9 cellular contexts compared by ENCODE assay signal in genomic region chr1:234730110-234730509, GRCh38.
DNase-seq lines count a peak whose midpoint lies in the region; ATAC-seq, FAIRE-seq and TF ChIP-seq lines count a peak whose summit lies in the region.
"Had no signal": no experiment of that assay in that cellular context is flagged by ENCODE, and none has a peak within 500 bp of the region (broad histone marks: within the 10 kb centered on the region; RNA-seq: fewer than 3 reads in every experiment).

No MANE protein-coding gene starts in this region.

- intact Hi-C loops in activated naive CD4-positive, alpha-beta T cell treated with anti-CD3 and anti-CD28 coated beads for 36 hours (cut with micrococcal nuclease): loop anchor here (2.0 to 10.0 kb wide), 3 partner anchors 29 to 325 kb away; no protein-coding TSS in a partner anchor
- intact Hi-C loops in posterior vena cava (cut with DNase I): no loop called here

- H3K4me1 ChIP-seq in OCI-LY1 (ENCODE audit: insufficient read depth, low read length, severe bottlenecking): peaks cover 52% of the 10 kb centered on the region
- H3K4me1 ChIP-seq in astrocyte (ENCODE audit: insufficient read depth, low read length): peaks cover 56% of the 10 kb centered on the region

- H3K27me3 Mint-ChIP-seq in activated naive CD4-positive, alpha-beta T cell treated with anti-CD3 and anti-CD28 coated beads for 36 hours (ENCODE audit: low read depth): no peaks in the 10 kb centered on the region
- no peaks in the 10 kb centered on the region for H3K27me3 Mint-ChIP-seq in astrocyte (ENCODE audit: low read depth, unreplicated experiment)

- ATAC-seq in stimulated activated effector memory CD8-positive, alpha-beta T cell treated with anti-CD3 and anti-CD28 coated beads, Interleukin-12 subunit alpha, Interleukin-12 subunit beta, amount 100 ng/mL, for 72 hours: no peak

- no peaks in the 10 kb centered on the region for H3K9me3 ChIP-seq in OCI-LY1 (ENCODE audit: low read length)
- no peaks in the 10 kb centered on the region for H3K9me3 ChIP-seq in astrocyte (ENCODE audit: insufficient read depth, low read depth, low read length)

- H3K36me3 Mint-ChIP-seq in activated naive CD4-positive, alpha-beta T cell treated with anti-CD3 and anti-CD28 coated beads for 36 hours (ENCODE audit: low read depth): no peaks in the 10 kb centered on the region
- H3K36me3 Mint-ChIP-seq in astrocyte (ENCODE audit: low read depth, unreplicated experiment): no peaks in the 10 kb centered on the region
- peaks cover 10% of the 10 kb centered on the region for H3K36me3 Mint-ChIP-seq in stimulated activated effector memory CD8-positive, alpha-beta T cell treated with anti-CD3 and anti-CD28 coated beads, Interleukin-12 subunit alpha, Interleukin-12 subunit beta, amount 100 ng/mL, for 72 hours

- peak overlapping the region; percentile 52 for H3K27ac Mint-ChIP-seq in activated naive CD4-positive, alpha-beta T cell treated with anti-CD3 and anti-CD28 coated beads for 36 hours
- H3K27ac Mint-ChIP-seq in astrocyte (ENCODE audit: unreplicated experiment): no peak overlapping the region
- H3K27ac Mint-ChIP-seq in stimulated activated effector memory CD8-positive, alpha-beta T cell treated with anti-CD3 and anti-CD28 coated beads, Interleukin-12 subunit alpha, Interleukin-12 subunit beta, amount 100 ng/mL, for 72 hours: peak overlapping the region; percentile 95

- no peaks in the 10 kb centered on the region for H3K9me2 ChIP-seq in OCI-LY1 (ENCODE audit: low read depth, low read length)

- H3K79me2 ChIP-seq in OCI-LY1 (ENCODE audit: insufficient read depth, low read length) (no peaks in the 10 kb centered on the region), astrocyte (ENCODE audit: insufficient read depth, low read length) (no peaks in the 10 kb centered on the region)

- H3K36me3 ChIP-seq in OCI-LY1 (ENCODE audit: insufficient read depth, low read length): no peaks in the 10 kb centered on the region
- no peaks in the 10 kb centered on the region for H3K36me3 ChIP-seq in astrocyte (ENCODE audit: insufficient read depth, low read length)

- no peaks in the 10 kb centered on the region for H3K27me3 ChIP-seq in OCI-LY1 (ENCODE audit: insufficient read depth, low read length)
- H3K27me3 ChIP-seq in astrocyte (ENCODE audit: insufficient read depth, low read length): no peaks in the 10 kb centered on the region

- H3K27ac ChIP-seq in OCI-LY1 (ENCODE audit: low read depth, low read length, poor library complexity, severe bottlenecking) (peak overlapping the region; percentile 84), astrocyte (ENCODE audit: low read depth, low read length) (peak overlapping the region; percentile 91)

- peaks cover 6% of the 10 kb centered on the region; the same call in 1 of the 2 replicates for H3F3A ChIP-seq in OCI-LY1 (ENCODE audit: insufficient read depth, low read length)

- H3K4me2 ChIP-seq in OCI-LY1 (ENCODE audit: low read length): peak overlapping the region; percentile 20; the same call in 1 of the 2 replicates
- peak overlapping the region; percentile 2 for H3K4me2 ChIP-seq in astrocyte (ENCODE audit: low read length)

- no peak overlapping the region for H2AFZ ChIP-seq in OCI-LY1 (ENCODE audit: low read length)
- H2AFZ ChIP-seq in astrocyte (ENCODE audit: low read depth, low read length): no peak overlapping the region

- no peak for DNase-seq in activated naive CD4-positive, alpha-beta T cell treated with anti-CD3 and anti-CD28 coated beads for 36 hours
- DNase-seq in activated naive CD4-positive, alpha-beta T cell (lab: John Stamatoyannopoulos, UW): no peak
- DNase-seq in astrocyte (ENCODE audit: low read depth) (no peak), posterior vena cava (ENCODE audit: low spot score) (no peak), GOT3 (lab: John Stamatoyannopoulos, UW) (no peak), globus pallidus (ENCODE audit: low spot score) (no peak)
- DNase-seq in stimulated activated effector memory CD8-positive, alpha-beta T cell treated with anti-CD3 and anti-CD28 coated beads, Interleukin-12 subunit alpha, Interleukin-12 subunit beta, amount 100 ng/mL, for 72 hours (ENCODE audit: low spot score in 2 of 2): no peak
- DNase-seq: NCI-H1436 had no signal

- no peak for FAIRE-seq in astrocyte (lab: Jason Lieb, UNC)

- H3K4me3 ChIP-seq in OCI-LY1 (ENCODE audit: low read depth, low read length, poor library complexity, severe bottlenecking) (no peak overlapping the region), astrocyte (ENCODE audit: insufficient read depth, low read depth, low read length) (no peak overlapping the region)

- TF ChIP-seq CTCF in OCI-LY1 (IDR thresholded peaks at IDR 0.05; ENCODE audit: low read length) (no peak), astrocyte (IDR thresholded peaks at IDR 0.05; ENCODE audit: insufficient read depth, low read depth, low read length) (no peak)

- H3K4me1 Mint-ChIP-seq in activated naive CD4-positive, alpha-beta T cell treated with anti-CD3 and anti-CD28 coated beads for 36 hours (ENCODE audit: low read depth): peaks cover 59% of the 10 kb centered on the region
- peaks cover 64% of the 10 kb centered on the region for H3K4me1 Mint-ChIP-seq in astrocyte (ENCODE audit: low read depth, unreplicated experiment)
- H3K4me1 Mint-ChIP-seq in stimulated activated effector memory CD8-positive, alpha-beta T cell treated with anti-CD3 and anti-CD28 coated beads, Interleukin-12 subunit alpha, Interleukin-12 subunit beta, amount 100 ng/mL, for 72 hours: peaks cover 81% of the 10 kb centered on the region

- H4K20me1 ChIP-seq in OCI-LY1 (ENCODE audit: insufficient read depth, low read length) (no peaks in the 10 kb centered on the region), astrocyte (ENCODE audit: insufficient read depth, low read length) (no peaks in the 10 kb centered on the region)

- H3K9me3 Mint-ChIP-seq in activated naive CD4-positive, alpha-beta T cell treated with anti-CD3 and anti-CD28 coated beads for 36 hours: no peaks in the 10 kb centered on the region
- H3K9me3 Mint-ChIP-seq in astrocyte (ENCODE audit: unreplicated experiment): no peaks in the 10 kb centered on the region
- no peaks in the 10 kb centered on the region for H3K9me3 Mint-ChIP-seq in stimulated activated effector memory CD8-positive, alpha-beta T cell treated with anti-CD3 and anti-CD28 coated beads, Interleukin-12 subunit alpha, Interleukin-12 subunit beta, amount 100 ng/mL, for 72 hours

- peak overlapping the region; percentile 33; the same call in 1 of the 2 replicates for H3K9ac ChIP-seq in OCI-LY1 (ENCODE audit: low read length)
- H3K9ac ChIP-seq in astrocyte (ENCODE audit: low read length): peak overlapping the region; percentile 11

- CTCF ChIA-PET in activated naive CD4-positive, alpha-beta T cell treated with anti-CD3 and anti-CD28 coated beads for 36 hours (lab: Charles Lee): interaction anchor here (0.5 kb wide), 2 partner anchors 39 to 335 kb away, joined by 3 to 4 read pairs; no protein-coding TSS in a partner anchor

- no peak overlapping the region for H3K4me3 Mint-ChIP-seq in activated naive CD4-positive, alpha-beta T cell treated with anti-CD3 and anti-CD28 coated beads for 36 hours
- H3K4me3 Mint-ChIP-seq in astrocyte (ENCODE audit: unreplicated experiment): no peak overlapping the region
- peak overlapping the region; percentile 50 for H3K4me3 Mint-ChIP-seq in stimulated activated effector memory CD8-positive, alpha-beta T cell treated with anti-CD3 and anti-CD28 coated beads, Interleukin-12 subunit alpha, Interleukin-12 subunit beta, amount 100 ng/mL, for 72 hours
